ENCODE assay signal across 22 cellular contexts in the genomic region with DNA sequence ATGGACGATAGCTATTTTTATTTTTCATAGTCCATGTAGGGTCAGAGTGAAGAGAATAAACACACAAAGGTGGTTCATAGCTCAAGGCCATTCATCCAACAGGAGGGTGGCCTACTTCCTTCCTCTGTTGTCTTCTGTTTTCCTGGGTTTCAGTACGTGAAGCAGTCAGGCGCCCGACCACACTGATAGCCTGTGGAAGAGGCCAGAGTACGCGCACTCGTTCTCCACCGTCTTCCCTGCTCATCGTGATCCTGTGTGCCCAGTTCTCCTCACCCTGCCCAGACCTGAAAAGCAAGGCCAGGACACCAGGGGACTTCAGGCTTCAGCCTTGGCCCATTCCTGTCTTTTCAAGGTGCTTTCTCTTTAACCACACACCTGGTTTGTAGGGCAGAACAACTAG.
"Had no signal": no experiment of that assay in that cellular context is flagged by ENCODE, and none has a peak within 500 bp of the region (broad histone marks: within the 10 kb centered on the region; RNA-seq: fewer than 3 reads in every experiment).

No MANE protein-coding gene starts in this region.

- H3K36me3 ChIP-seq: esophagus muscularis mucosa, gastroesophageal sphincter, heart left ventricle, left lung, lower lobe of right lung had no signal

- ATAC-seq: foreskin keratinocyte, gastroesophageal sphincter, heart left ventricle, left cardiac atrium, left lung, left ventricle myocardium superior, lower lobe of right lung had no signal

- H3K4me1 ChIP-seq: esophagus muscularis mucosa, foreskin keratinocyte, gastroesophageal sphincter, heart left ventricle, left lung, lower lobe of right lung had no signal

- FAIRE-seq: colon, endothelial cell of umbilical vein, frontal cortex, islet of Langerhans, keratinocyte had no signal

- H3K79me2 ChIP-seq: hepatocyte had no signal

- DNase-seq: dermis blood vessel endothelial cell; dorsolateral prefrontal cortex; effector CD4-positive, alpha-beta T cell; effector memory CD4-positive, alpha-beta T cell; foreskin keratinocyte; heart left ventricle; hypothalamus; left cardiac atrium; left lung; left ventricle myocardium superior; lower lobe of right lung; mesendoderm; midbrain had no signal

- H3K27me3 ChIP-seq: dorsolateral prefrontal cortex, esophagus muscularis mucosa, foreskin keratinocyte, gastroesophageal sphincter, heart left ventricle, hepatocyte, left lung had no signal

- H2AFZ ChIP-seq: hepatocyte had no signal

- H3K4me2 ChIP-seq: hepatocyte had no signal

- H3K4me3 ChIP-seq: coronary artery, dorsolateral prefrontal cortex, esophagus muscularis mucosa, gastroesophageal sphincter, heart left ventricle, hepatocyte, left lung, lower lobe of right lung had no signal

- H3K9me3 ChIP-seq: lower lobe of right lung had no signal

- H3K27ac ChIP-seq: coronary artery, dorsolateral prefrontal cortex, esophagus muscularis mucosa, foreskin keratinocyte, gastroesophageal sphincter, heart left ventricle, hepatocyte, left lung, lower lobe of right lung had no signal
